1 cellular context compared by ENCODE assay signal in genomic region chrX:15674899-15675489, GRCh38.
TF ChIP-seq lines count a peak whose summit lies in the region.

No MANE protein-coding gene starts in this region.

TF ChIP-seq in HepG2, 621 proteins besides CTCF, POLR2A, EP300 and RAD21 (continued from another document and continues in another):
- no peak for TF ChIP-seq HMG20A (CRISPR knock-in tag; IDR thresholded peaks at IDR 0.05; ENCODE audit: borderline replicate concordance)
- TF ChIP-seq, protein P1, sequence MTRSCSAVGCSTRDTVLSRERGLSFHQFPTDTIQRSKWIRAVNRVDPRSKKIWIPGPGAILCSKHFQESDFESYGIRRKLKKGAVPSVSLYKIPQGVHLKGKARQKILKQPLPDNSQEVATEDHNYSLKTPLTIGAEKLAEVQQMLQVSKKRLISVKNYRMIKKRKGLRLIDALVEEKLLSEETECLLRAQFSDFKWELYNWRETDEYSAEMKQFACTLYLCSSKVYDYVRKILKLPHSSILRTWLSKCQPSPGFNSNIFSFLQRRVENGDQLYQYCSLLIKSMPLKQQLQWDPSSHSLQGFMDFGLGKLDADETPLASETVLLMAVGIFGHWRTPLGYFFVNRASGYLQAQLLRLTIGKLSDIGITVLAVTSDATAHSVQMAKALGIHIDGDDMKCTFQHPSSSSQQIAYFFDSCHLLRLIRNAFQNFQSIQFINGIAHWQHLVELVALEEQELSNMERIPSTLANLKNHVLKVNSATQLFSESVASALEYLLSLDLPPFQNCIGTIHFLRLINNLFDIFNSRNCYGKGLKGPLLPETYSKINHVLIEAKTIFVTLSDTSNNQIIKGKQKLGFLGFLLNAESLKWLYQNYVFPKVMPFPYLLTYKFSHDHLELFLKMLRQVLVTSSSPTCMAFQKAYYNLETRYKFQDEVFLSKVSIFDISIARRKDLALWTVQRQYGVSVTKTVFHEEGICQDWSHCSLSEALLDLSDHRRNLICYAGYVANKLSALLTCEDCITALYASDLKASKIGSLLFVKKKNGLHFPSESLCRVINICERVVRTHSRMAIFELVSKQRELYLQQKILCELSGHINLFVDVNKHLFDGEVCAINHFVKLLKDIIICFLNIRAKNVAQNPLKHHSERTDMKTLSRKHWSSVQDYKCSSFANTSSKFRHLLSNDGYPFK (CRISPR knock-in tag; IDR thresholded peaks at IDR 0.05; ENCODE audit: borderline replicate concordance) = peak; percentile 93; the same call in 1 of the 2 replicates
- TF ChIP-seq ARNT2 (CRISPR knock-in tag; IDR thresholded peaks at IDR 0.05; ENCODE audit: low read depth) = 0 out of 2 replicates have a peak, but pooled peaks have one; percentile 23
- peak; percentile 59; the same call in 1 of the 2 replicates for TF ChIP-seq PHF8 (CRISPR knock-in tag; IDR thresholded peaks at IDR 0.05)
- 0 out of 2 replicates have a peak, but pooled peaks have one; percentile 42 for TF ChIP-seq KLF12 (CRISPR knock-in tag; IDR thresholded peaks at IDR 0.05; ENCODE audit: borderline replicate concordance)
- peak; percentile 59 for TF ChIP-seq ASH2L (IDR thresholded peaks at IDR 0.05; ENCODE audit: insufficient read length, low read depth, low read length)
- peak; percentile 54 for TF ChIP-seq ZFY (CRISPR knock-in tag; IDR thresholded peaks at IDR 0.05)
- TF ChIP-seq ZNF724P (CRISPR knock-in tag; IDR thresholded peaks at IDR 0.05; ENCODE audit: borderline replicate concordance) = no peak
- 0 out of 2 replicates have a peak, but pooled peaks have one; percentile 21 for TF ChIP-seq ZNF441 (CRISPR knock-in tag; IDR thresholded peaks at IDR 0.05; ENCODE audit: borderline replicate concordance)
- no peak for TF ChIP-seq NFRKB (IDR thresholded peaks at IDR 0.05)
- no peak for TF ChIP-seq RORA (CRISPR knock-in tag; IDR thresholded peaks at IDR 0.05)
- TF ChIP-seq ZHX2 (IDR thresholded peaks at IDR 0.05; ENCODE audit: low read depth) = peak; percentile 91; the same call in 1 of the 2 replicates
- TF ChIP-seq ZHX2 (CRISPR knock-in tag; IDR thresholded peaks at IDR 0.05; ENCODE audit: borderline replicate concordance) = no peak
- 0 out of 3 replicates have a peak, but pooled peaks have one; percentile 36 for TF ChIP-seq MXI1 (IDR thresholded peaks at IDR 0.05; ENCODE audit: borderline replicate concordance, low read depth, low read length)
- no peak; the same call in 1 of the 2 replicates for TF ChIP-seq FOXJ3 (CRISPR knock-in tag; IDR thresholded peaks at IDR 0.05; ENCODE audit: borderline replicate concordance)
- TF ChIP-seq, protein P2, sequence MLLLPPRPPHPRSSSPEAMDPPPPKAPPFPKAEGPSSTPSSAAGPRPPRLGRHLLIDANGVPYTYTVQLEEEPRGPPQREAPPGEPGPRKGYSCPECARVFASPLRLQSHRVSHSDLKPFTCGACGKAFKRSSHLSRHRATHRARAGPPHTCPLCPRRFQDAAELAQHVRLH (CRISPR knock-in tag; IDR thresholded peaks at IDR 0.05; ENCODE audit: borderline replicate concordance, low read depth) = no peak
- TF ChIP-seq AGO1 (IDR thresholded peaks at IDR 0.05; ENCODE audit: low read depth, low read length, poor library complexity, severe bottlenecking) = no peak
- TF ChIP-seq ZNF530 (CRISPR knock-in tag; IDR thresholded peaks at IDR 0.05; ENCODE audit: low read depth) = no peak
- 0 out of 2 replicates have a peak, but pooled peaks have one; percentile 32 for TF ChIP-seq ZFP90 (CRISPR knock-in tag; IDR thresholded peaks at IDR 0.05; ENCODE audit: borderline replicate concordance)
- TF ChIP-seq, protein P3, sequence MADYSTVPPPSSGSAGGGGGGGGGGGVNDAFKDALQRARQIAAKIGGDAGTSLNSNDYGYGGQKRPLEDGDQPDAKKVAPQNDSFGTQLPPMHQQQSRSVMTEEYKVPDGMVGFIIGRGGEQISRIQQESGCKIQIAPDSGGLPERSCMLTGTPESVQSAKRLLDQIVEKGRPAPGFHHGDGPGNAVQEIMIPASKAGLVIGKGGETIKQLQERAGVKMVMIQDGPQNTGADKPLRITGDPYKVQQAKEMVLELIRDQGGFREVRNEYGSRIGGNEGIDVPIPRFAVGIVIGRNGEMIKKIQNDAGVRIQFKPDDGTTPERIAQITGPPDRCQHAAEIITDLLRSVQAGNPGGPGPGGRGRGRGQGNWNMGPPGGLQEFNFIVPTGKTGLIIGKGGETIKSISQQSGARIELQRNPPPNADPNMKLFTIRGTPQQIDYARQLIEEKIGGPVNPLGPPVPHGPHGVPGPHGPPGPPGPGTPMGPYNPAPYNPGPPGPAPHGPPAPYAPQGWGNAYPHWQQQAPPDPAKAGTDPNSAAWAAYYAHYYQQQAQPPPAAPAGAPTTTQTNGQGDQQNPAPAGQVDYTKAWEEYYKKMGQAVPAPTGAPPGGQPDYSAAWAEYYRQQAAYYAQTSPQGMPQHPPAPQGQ (CRISPR knock-in tag; IDR thresholded peaks at IDR 0.05; ENCODE audit: borderline replicate concordance) = no peak
- peak; percentile 74 for TF ChIP-seq ZFP91 (CRISPR knock-in tag; IDR thresholded peaks at IDR 0.05; ENCODE audit: borderline replicate concordance)
- no peak for TF ChIP-seq PITX1 (CRISPR knock-in tag; IDR thresholded peaks at IDR 0.05)
- TF ChIP-seq IRF9 (CRISPR knock-in tag; IDR thresholded peaks at IDR 0.05; ENCODE audit: borderline replicate concordance) = peak; percentile 32; the same call in 1 of the 2 replicates
- 0 out of 2 replicates have a peak, but pooled peaks have one; percentile 36 for TF ChIP-seq JUN (CRISPR knock-in tag; IDR thresholded peaks at IDR 0.05)
- TF ChIP-seq FOXA1 (IDR thresholded peaks at IDR 0.05) = no peak
- TF ChIP-seq FOXA1 (CRISPR knock-in tag; IDR thresholded peaks at IDR 0.05) = no peak
- TF ChIP-seq KMT2B (CRISPR knock-in tag; IDR thresholded peaks at IDR 0.05) = 0 out of 2 replicates have a peak, but pooled peaks have one; percentile 16
- no peak for TF ChIP-seq MTA1 (CRISPR knock-in tag; IDR thresholded peaks at IDR 0.05; ENCODE audit: borderline replicate concordance)
- peak; percentile 24; the same call in 1 of the 2 replicates for TF ChIP-seq ZNF564 (CRISPR knock-in tag; IDR thresholded peaks at IDR 0.05)
- TF ChIP-seq, protein P4, sequence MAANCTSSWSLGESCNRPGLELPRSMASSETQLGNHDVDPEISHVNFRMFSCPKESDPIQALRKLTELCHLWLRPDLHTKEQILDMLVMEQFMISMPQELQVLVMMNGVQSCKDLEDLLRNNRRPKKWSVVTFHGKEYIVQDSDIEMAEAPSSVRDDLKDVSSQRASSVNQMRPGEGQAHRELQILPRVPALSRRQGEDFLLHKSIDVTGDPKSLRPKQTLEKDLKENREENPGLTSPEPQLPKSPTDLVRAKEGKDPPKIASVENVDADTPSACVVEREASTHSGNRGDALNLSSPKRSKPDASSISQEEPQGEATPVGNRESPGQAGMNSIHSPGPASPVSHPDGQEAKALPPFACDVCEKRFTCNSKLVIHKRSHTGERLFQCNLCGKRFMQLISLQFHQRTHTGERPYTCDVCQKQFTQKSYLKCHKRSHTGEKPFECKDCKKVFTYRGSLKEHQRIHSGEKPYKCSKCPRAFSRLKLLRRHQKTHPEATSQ (CRISPR knock-in tag; IDR thresholded peaks at IDR 0.05; ENCODE audit: borderline replicate concordance) = peak; percentile 69; the same call in 1 of the 2 replicates
- TF ChIP-seq PHF20 (CRISPR knock-in tag; IDR thresholded peaks at IDR 0.05) = peak; percentile 56; the same call in 1 of the 2 replicates
- 0 out of 2 replicates have a peak, but pooled peaks have one; percentile 38 for TF ChIP-seq U2AF2 (IDR thresholded peaks at IDR 0.05; ENCODE audit: low read depth, low read length)
- peak; percentile 50; the same call in 1 of the 2 replicates for TF ChIP-seq ZNF563 (CRISPR knock-in tag; IDR thresholded peaks at IDR 0.05)
- TF ChIP-seq, protein P5, sequence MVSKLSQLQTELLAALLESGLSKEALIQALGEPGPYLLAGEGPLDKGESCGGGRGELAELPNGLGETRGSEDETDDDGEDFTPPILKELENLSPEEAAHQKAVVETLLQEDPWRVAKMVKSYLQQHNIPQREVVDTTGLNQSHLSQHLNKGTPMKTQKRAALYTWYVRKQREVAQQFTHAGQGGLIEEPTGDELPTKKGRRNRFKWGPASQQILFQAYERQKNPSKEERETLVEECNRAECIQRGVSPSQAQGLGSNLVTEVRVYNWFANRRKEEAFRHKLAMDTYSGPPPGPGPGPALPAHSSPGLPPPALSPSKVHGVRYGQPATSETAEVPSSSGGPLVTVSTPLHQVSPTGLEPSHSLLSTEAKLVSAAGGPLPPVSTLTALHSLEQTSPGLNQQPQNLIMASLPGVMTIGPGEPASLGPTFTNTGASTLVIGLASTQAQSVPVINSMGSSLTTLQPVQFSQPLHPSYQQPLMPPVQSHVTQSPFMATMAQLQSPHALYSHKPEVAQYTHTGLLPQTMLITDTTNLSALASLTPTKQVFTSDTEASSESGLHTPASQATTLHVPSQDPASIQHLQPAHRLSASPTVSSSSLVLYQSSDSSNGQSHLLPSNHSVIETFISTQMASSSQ (IDR thresholded peaks at IDR 0.05; ENCODE audit: low read depth) = no peak
- TF ChIP-seq, protein P5 (CRISPR knock-in tag; IDR thresholded peaks at IDR 0.05; ENCODE audit: borderline replicate concordance) = peak; percentile 39; the same call in 1 of the 2 replicates
- TF ChIP-seq TERF1 (CRISPR knock-in tag; IDR thresholded peaks at IDR 0.05) = no peak
- peak; percentile 57 for TF ChIP-seq SAP130 (CRISPR knock-in tag; IDR thresholded peaks at IDR 0.05; ENCODE audit: low read depth)
- TF ChIP-seq ZNF773 (CRISPR knock-in tag; IDR thresholded peaks at IDR 0.05; ENCODE audit: borderline replicate concordance) = 0 out of 2 replicates have a peak, but pooled peaks have one; percentile 16
